8 cellular contexts compared by ENCODE assay signal in the genomic region with DNA sequence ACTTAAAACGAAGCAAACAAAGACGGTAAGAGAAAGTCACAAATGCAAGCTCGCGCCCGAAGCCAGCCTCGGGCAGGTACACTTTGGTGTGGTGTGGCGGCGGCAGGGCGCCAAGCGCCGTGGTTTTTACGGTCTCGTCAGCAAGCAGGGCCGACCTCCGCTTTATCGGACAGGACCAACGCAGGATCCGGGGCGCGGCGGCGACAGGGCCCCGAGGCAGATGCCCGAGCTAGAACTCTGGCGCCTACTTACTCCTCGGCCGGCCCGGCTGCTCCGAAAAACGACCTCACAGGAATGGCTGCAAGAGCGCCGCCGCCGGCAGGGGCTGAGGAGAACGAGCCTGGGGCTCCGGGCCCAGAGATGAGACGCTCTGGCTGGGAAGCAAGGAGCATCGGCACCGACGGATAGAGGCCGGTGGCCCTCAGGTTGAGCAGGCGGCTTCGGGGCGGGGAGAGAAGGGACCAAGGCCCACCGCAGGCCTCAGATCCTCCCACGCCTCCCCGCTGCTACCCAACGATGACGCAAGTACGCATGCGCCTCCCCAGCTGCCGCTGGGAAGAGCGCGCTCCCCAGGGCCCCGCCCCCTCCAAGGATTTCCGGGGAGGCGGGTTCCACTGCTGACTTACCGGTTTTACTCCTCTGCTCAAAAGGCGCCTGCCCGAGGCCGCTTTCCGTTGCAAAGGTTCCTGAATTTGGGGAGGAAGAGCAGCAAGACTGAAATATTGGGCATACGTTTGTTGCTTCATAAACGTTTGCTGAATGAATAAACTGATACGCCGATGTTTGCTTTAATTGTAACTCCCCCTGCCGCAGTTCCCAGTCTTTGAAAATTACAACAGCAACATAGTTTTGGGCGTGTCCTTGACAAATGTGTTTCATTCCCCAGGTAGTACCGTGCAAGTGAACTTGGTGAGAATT.
DNase-seq lines count a peak whose midpoint lies in the region; ATAC-seq, FAIRE-seq and TF ChIP-seq lines count a peak whose summit lies in the region.

No MANE protein-coding gene starts in this region.

- H3K4me3 Mint-ChIP-seq in astrocyte (ENCODE audit: unreplicated experiment): peak overlapping the region; percentile 93

- H3K9ac ChIP-seq in astrocyte (ENCODE audit: low read length) (peak overlapping the region; percentile 90), rectal smooth muscle tissue (ENCODE audit: low read length) (peak overlapping the region; percentile 94)

- peak overlapping the region; percentile 92 for H3K4me2 ChIP-seq in astrocyte (ENCODE audit: low read length)

- H2AFZ ChIP-seq in astrocyte (ENCODE audit: low read depth, low read length): peak overlapping the region; percentile 65

- intact Hi-C loops in aorta (cut with DNase I): loop anchor here in 1 of 2 donors (10.0 kb wide), 1 partner anchor 614 kb away; no protein-coding TSS in a partner anchor

- DNase-seq in GM18507 (ENCODE audit: extremely low spot score, insufficient read length, low read depth) (peak; percentile 76), NCI-H1930 (lab: John Stamatoyannopoulos, UW) (peak; percentile 93 to 94), T-helper 22 cell (ENCODE audit: low read depth) (peak; percentile 94), astrocyte (ENCODE audit: low read depth) (peak; percentile 90), hepatic stellate cell (ENCODE audit: low spot score) (peak; percentile 92), aorta (peak; percentile 98)

- H3K27ac ChIP-seq in astrocyte (ENCODE audit: low read depth, low read length) (peak overlapping the region; percentile 95), rectal smooth muscle tissue (ENCODE audit: low read depth, low read length) (peak overlapping the region; percentile 96), aorta (ENCODE audit: low read depth in 1 of 2, low read length in 2 of 2) (peak overlapping the region; percentile 30 to 97)

- H3K36me3 Mint-ChIP-seq in astrocyte (ENCODE audit: low read depth, unreplicated experiment): peaks cover 3% of the 10 kb centered on the region

- no peaks in the 10 kb centered on the region for H3K9me3 Mint-ChIP-seq in astrocyte (ENCODE audit: unreplicated experiment)

- no peaks in the 10 kb centered on the region for H3K27me3 Mint-ChIP-seq in astrocyte (ENCODE audit: low read depth, unreplicated experiment)

- H3K27me3 ChIP-seq in astrocyte (ENCODE audit: insufficient read depth, low read length): no peaks in the 10 kb centered on the region
- H3K27me3 ChIP-seq in rectal smooth muscle tissue (ENCODE audit: control insufficient read depth, insufficient read depth, low read length): no peaks in the 10 kb centered on the region
- H3K27me3 ChIP-seq in aorta (ENCODE audit: control insufficient read depth in 1 of 2, insufficient read depth in 2 of 2, low read length in 1 of 2): no peaks in the 10 kb centered on the region

- H3K9me3 ChIP-seq in astrocyte (ENCODE audit: insufficient read depth, low read depth, low read length): no peaks in the 10 kb centered on the region
- H3K9me3 ChIP-seq in aorta (ENCODE audit: control insufficient read depth, low read length): no peaks in the 10 kb centered on the region

- peaks cover 10% of the 10 kb centered on the region for H3K4me1 Mint-ChIP-seq in astrocyte (ENCODE audit: low read depth, unreplicated experiment)

- peak overlapping the region; percentile 79 for H3K4me3 ChIP-seq in astrocyte (ENCODE audit: insufficient read depth, low read depth, low read length)
- H3K4me3 ChIP-seq in rectal smooth muscle tissue (ENCODE audit: low read length): peak overlapping the region; percentile 91
- H3K4me3 ChIP-seq in aorta (ENCODE audit: low read length in 2 of 2): peak overlapping the region; percentile 45 to 76

- H3K36me3 ChIP-seq in astrocyte (ENCODE audit: insufficient read depth, low read length) (peaks cover 4% of the 10 kb centered on the region), rectal smooth muscle tissue (ENCODE audit: control insufficient read depth, insufficient read depth, low read length) (no peaks in the 10 kb centered on the region), aorta (ENCODE audit: control insufficient read depth in 1 of 2, insufficient read depth in 2 of 2, low read length in 1 of 2) (no peaks in the 10 kb centered on the region)

- peak; percentile 66 for ATAC-seq in HG02981 (IDR thresholded peaks at IDR 0.05; ENCODE audit: unreplicated experiment)
- peak; percentile 95 for ATAC-seq in aorta (ENCODE audit: low FRiP score)

- peaks cover 18% of the 10 kb centered on the region for H4K20me1 ChIP-seq in astrocyte (ENCODE audit: insufficient read depth, low read length)

- H3K4me1 ChIP-seq in astrocyte (ENCODE audit: insufficient read depth, low read length) (peaks cover 20% of the 10 kb centered on the region), rectal smooth muscle tissue (ENCODE audit: control insufficient read depth, insufficient read depth, low read length) (peaks cover 17% of the 10 kb centered on the region), aorta (ENCODE audit: control insufficient read depth in 1 of 2, insufficient read depth in 2 of 2, low read length in 2 of 2) (peaks cover 0 to 2% of the 10 kb centered on the region in 2 donors)

- peak overlapping the region; percentile 81 for H3K27ac Mint-ChIP-seq in astrocyte (ENCODE audit: unreplicated experiment)

- FAIRE-seq in GM18507 (lab: Jason Lieb, UNC) (peak; percentile 87), astrocyte (lab: Jason Lieb, UNC) (no peak)

- WGBS in aorta, 2 donors: 1% methylated on average over 61 to 69 of the region's 69 CpGs

- TF ChIP-seq CTCF in astrocyte (IDR thresholded peaks at IDR 0.05; ENCODE audit: insufficient read depth, low read depth, low read length): no peak

- peaks cover 87% of the 10 kb centered on the region for H3K79me2 ChIP-seq in astrocyte (ENCODE audit: insufficient read depth, low read length)

Comparison
In these comparisons a context has a peak if more than half of its experiments do, and no peak if none do; other contexts are left out.
1. Peak in every context shown above with its lines: DNase-seq, ATAC-seq, H3K4me3 ChIP-seq and H3K27ac ChIP-seq.